In genomic region chr5:87390576-87391199, GRCh38 we compare ENCODE assay signal across 22 cellular contexts. TPM values are rescaled to one million over a fixed set of nuclear protein-coding genes. Genes with fewer than 3 reads are reported as not detected.
DNase-seq lines count a peak whose midpoint lies in the region; ATAC-seq and TF ChIP-seq lines count a peak whose summit lies in the region.
"Had no signal": no experiment of that assay in that cellular context is flagged by ENCODE, and none has a peak within 500 bp of the region (broad histone marks: within the 10 kb centered on the region; RNA-seq: fewer than 3 reads in every experiment).

No MANE protein-coding gene starts in this region.

- H3K27me3 Mint-ChIP-seq in Calu3 (ENCODE audit: unreplicated experiment) (no peaks in the 10 kb centered on the region), immature natural killer cell (ENCODE audit: low read depth in 3 of 3) (peaks cover 0 to 7% (median 1%) of the 10 kb centered on the region in 3 donors)
- H3K27me3 Mint-ChIP-seq: memory B cell had no signal

- BruUV-seq in Calu3 (replicated peaks; lab: Mats Ljungman, UMichigan), result no TSS peak

- no peaks in the 10 kb centered on the region for H3K9me3 ChIP-seq in testis
- H3K9me3 ChIP-seq: BLaER1, gastrocnemius medialis, HAP-1, vagina had no signal

- intact Hi-C loops in Calu3 (cut with micrococcal nuclease; ENCODE audit: unreplicated experiment), result no loop called here
- intact Hi-C loops in testis (cut with DNase I; ENCODE audit: low total_unique reads), result no loop called here

- WGBS in testis, 2 donors, result 70 to 76% methylated on average over 5 of the region's 5 CpGs

- H3K79me2 ChIP-seq in ACC112 (ENCODE audit: control insufficient read depth, insufficient read depth, low read length, unreplicated experiment), result peaks cover 28% of the 10 kb centered on the region

- TF ChIP-seq CTCF in Calu3 (IDR thresholded peaks at IDR 0.05; ENCODE audit: unreplicated experiment), result no peak
- no peak for TF ChIP-seq CTCF in testis (IDR thresholded peaks at IDR 0.05)

- peak overlapping the region; percentile 45 for H3K27ac Mint-ChIP-seq in Calu3 (ENCODE audit: unreplicated experiment)
- peak overlapping the region; percentile 66 to 93 (median 89) for H3K27ac Mint-ChIP-seq in immature natural killer cell

- no peak for ATAC-seq in HG02763 (IDR thresholded peaks at IDR 0.05; ENCODE audit: unreplicated experiment)
- no peak for ATAC-seq in HG03442 (IDR thresholded peaks at IDR 0.05; ENCODE audit: unreplicated experiment)
- ATAC-seq: gastrocnemius medialis, Right ventricle myocardium inferior had no signal

- H3K4me3 ChIP-seq in ACC112 (ENCODE audit: low read depth, low read length), result no peak overlapping the region
- H3K4me3 ChIP-seq in testis, result no peak overlapping the region
- H3K4me3 ChIP-seq: BLaER1, gastrocnemius medialis, HAP-1, skin epidermis, vagina had no signal

- no peak for TF ChIP-seq POLR2A in testis (IDR thresholded peaks at IDR 0.05)

- H3K36me3 ChIP-seq in ACC112 (ENCODE audit: insufficient read depth, low read length) (peaks cover 62% of the 10 kb centered on the region), testis (ENCODE audit: low read depth, missing control alignments) (no peaks in the 10 kb centered on the region)

- H3K4me3 Mint-ChIP-seq in Calu3 (ENCODE audit: low read depth, unreplicated experiment) (no peak overlapping the region), immature natural killer cell (no peak overlapping the region)
- H3K4me3 Mint-ChIP-seq: memory B cell had no signal

- CTCF ChIA-PET in Calu3 (lab: Charles Lee), result no interaction called here

- no peaks in the 10 kb centered on the region for H3K9me3 Mint-ChIP-seq in Calu3 (ENCODE audit: low read depth, unreplicated experiment)
- no peaks in the 10 kb centered on the region for H3K9me3 Mint-ChIP-seq in immature natural killer cell
- H3K9me3 Mint-ChIP-seq: memory B cell had no signal

- DNase-seq in Calu3 (no peak), astrocyte of the hippocampus (ENCODE audit: low read depth, low spot score) (peak; percentile 34), immature natural killer cell (no peak), NCI-H526 treated with DMSO at 0.1 percent for 48 hours (lab: John Stamatoyannopoulos, UW) (no peak), testis (no peak)
- DNase-seq: activated CD4-positive, alpha-beta T cell treated with anti-CD3 and anti-CD28 coated beads, Interleukin-2, amount 50 U/mL, for 48 hours; activated effector memory CD4-positive, alpha-beta T cell treated with anti-CD3 and anti-CD28 coated beads, Interleukin-2, amount 50 U/mL, for 16 hours; DND-41; effector CD8-positive, alpha-beta T cell; gastrocnemius medialis; NCI-H1048; NK-92 treated with Interleukin-12 subunit alpha and Interleukin-12 subunit beta, amount 100 ng/mL, for 24 hours; stimulated activated naive CD4-positive, alpha-beta T cell treated with Interleukin-2 at 50 U/mL for 16 hours had no signal

- peaks cover 91% of the 10 kb centered on the region for H3K36me3 Mint-ChIP-seq in Calu3 (ENCODE audit: insufficient read depth, unreplicated experiment)
- peaks cover 25 to 65% (median 38%) of the 10 kb centered on the region in 3 donors for H3K36me3 Mint-ChIP-seq in immature natural killer cell

- H3K27me3 ChIP-seq in ACC112 (ENCODE audit: insufficient read depth, low read length) (no peaks in the 10 kb centered on the region), testis (no peaks in the 10 kb centered on the region)
- H3K27me3 ChIP-seq: BLaER1, gastrocnemius medialis, vagina had no signal

- H3K4me1 ChIP-seq in ACC112 (ENCODE audit: control insufficient read depth, insufficient read depth, low read length, unreplicated experiment) (peaks cover 54% of the 10 kb centered on the region), testis (no peaks in the 10 kb centered on the region)
- H3K4me1 ChIP-seq: BLaER1, HAP-1, vagina had no signal

- H3K4me1 Mint-ChIP-seq in Calu3 (ENCODE audit: low read depth, unreplicated experiment) (peaks cover 60% of the 10 kb centered on the region), immature natural killer cell (peaks cover 19 to 41% of the 10 kb centered on the region in 2 donors)
- H3K4me1 Mint-ChIP-seq: memory B cell had no signal

- no peak overlapping the region for H2AFZ ChIP-seq in ACC112 (ENCODE audit: low read length, unreplicated experiment)

- H3K27ac ChIP-seq in ACC112 (ENCODE audit: low read depth, low read length) (peak overlapping the region; percentile 98; the same call in 1 of the 2 replicates), testis (no peak overlapping the region)
- H3K27ac ChIP-seq: BLaER1, skin epidermis, vagina had no signal

RNA-seq across cellular contexts. Expression of gene CCNH, which starts 22.0 kb away (rescaled TPM):
- 48.2 and 50.1 TPM in 2 replicates for total RNA-seq in Calu3 (2022)
- 10 to 100 TPM; 64.0 to 85.7 (median 68.2) TPM for polyA plus RNA-seq in immature natural killer cell
- 100 to 1,000 TPM; 105 to 167 TPM for total RNA-seq in testis
- 142 TPM for polyA plus RNA-seq in testis (ENCODE audit: insufficient read depth, low read depth, low replicate concordance)
